ENCODE assay signal across 1 cellular context in the genomic region with DNA sequence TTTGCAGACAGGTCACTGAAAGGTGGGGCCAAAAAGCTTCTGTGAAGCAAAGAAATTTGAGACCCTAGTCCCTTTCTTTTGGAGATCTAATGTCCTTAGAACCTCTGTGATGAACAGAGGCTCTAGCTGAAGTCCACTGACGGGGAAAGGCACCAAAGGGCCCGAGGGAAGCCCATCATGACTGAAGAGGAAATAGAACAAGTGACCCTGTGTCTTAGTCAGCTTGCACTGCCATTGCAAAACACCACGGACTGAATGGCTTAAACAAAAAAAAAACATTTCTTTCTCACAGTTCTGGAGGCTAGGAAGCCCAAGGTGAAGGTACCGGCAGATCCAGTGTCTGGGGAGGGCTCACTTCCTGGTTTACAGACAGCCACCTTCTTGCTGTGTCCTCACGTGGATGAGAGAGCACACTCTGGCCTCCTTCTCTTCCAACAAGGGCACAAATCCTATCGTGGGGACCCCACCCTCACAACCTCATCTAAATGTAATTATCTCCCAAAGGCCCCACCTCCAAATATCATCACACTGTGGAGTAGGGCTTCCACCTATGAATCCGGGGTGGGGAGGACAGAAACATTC.
TF ChIP-seq lines count a peak whose summit lies in the region.

No MANE protein-coding gene starts in this region.

TF ChIP-seq in endothelial cell of umbilical vein, 7 proteins besides CTCF, POLR2A, EP300 and RAD21:
- TF ChIP-seq, protein P1, sequence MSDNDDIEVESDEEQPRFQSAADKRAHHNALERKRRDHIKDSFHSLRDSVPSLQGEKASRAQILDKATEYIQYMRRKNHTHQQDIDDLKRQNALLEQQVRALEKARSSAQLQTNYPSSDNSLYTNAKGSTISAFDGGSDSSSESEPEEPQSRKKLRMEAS (IDR thresholded peaks at IDR 0.05; ENCODE audit: insufficient read depth, insufficient read length), result no peak
- TF ChIP-seq JUN (IDR thresholded peaks at IDR 0.05; ENCODE audit: borderline replicate concordance, insufficient read depth, insufficient read length, low read depth) (no peak), EZH2 (IDR thresholded peaks at IDR 0.05; ENCODE audit: borderline replicate concordance, low read depth, low read length, severe bottlenecking) (no peak), GATA2 (IDR thresholded peaks at IDR 0.05; ENCODE audit: insufficient read depth, insufficient read length, low read depth, low read length) (no peak), MYC (IDR thresholded peaks at IDR 0.05; ENCODE audit: low read depth, low read length) (no peak), POLR2AphosphoS5 (IDR thresholded peaks at IDR 0.05; ENCODE audit: insufficient read depth, low read depth, low read length) (no peak), FOS (IDR thresholded peaks at IDR 0.05; ENCODE audit: borderline replicate concordance, insufficient read depth, low read length) (no peak)
